In genomic region chr2:225004531-225004930, GRCh38 we compare ENCODE assay signal across 14 cellular contexts. TPM values are rescaled to one million over a fixed set of nuclear protein-coding genes. Genes with fewer than 3 reads are reported as not detected.
DNase-seq lines count a peak whose midpoint lies in the region; ATAC-seq, FAIRE-seq and TF ChIP-seq lines count a peak whose summit lies in the region.
"Had no signal": no experiment of that assay in that cellular context is flagged by ENCODE, and none has a peak within 500 bp of the region (broad histone marks: within the 10 kb centered on the region; RNA-seq: fewer than 3 reads in every experiment).

No MANE protein-coding gene starts in this region.

- H3K27me3 ChIP-seq in endothelial cell of umbilical vein (ENCODE audit: control insufficient read depth in 2 of 2, insufficient read depth in 2 of 2, low read length in 2 of 2) (no peaks in the 10 kb centered on the region), HepG2 (ENCODE audit: control insufficient read depth in 1 of 2, insufficient read depth in 2 of 2, low read length in 2 of 2) (no peaks in the 10 kb centered on the region), Caco-2 (replicated peaks; ENCODE audit: control insufficient read depth, insufficient read depth, low read length) (no peaks in the 10 kb centered on the region)
- H3K27me3 ChIP-seq: sigmoid colon had no signal

- CTCF ChIA-PET in endothelial cell of umbilical vein (lab: Charles Lee) (interaction anchor here (0.7 to 2.1 kb wide), 4 partner anchors 31 to 167 kb away, joined by 3 to 7 read pairs (median 3); no protein-coding TSS in a partner anchor), HepG2 (lab: Yijun Ruan, JAX; ENCODE audit: low intra/inter-chr PET ratio, low total read pairs) (no interaction called here), Caco-2 (lab: Charles Lee) (no interaction called here)

- no peak overlapping the region for H3K9ac ChIP-seq in endothelial cell of umbilical vein (replicated peaks; ENCODE audit: extremely low read depth, insufficient read depth, low read length)
- no peak overlapping the region for H3K9ac ChIP-seq in HepG2 (ENCODE audit: insufficient read depth, low read depth, low read length)

- TF ChIP-seq RAD21 in HepG2 (CRISPR knock-in tag; IDR thresholded peaks at IDR 0.05): no peak

- H3K27ac Mint-ChIP-seq in natural killer cell treated with Interleukin-12 subunit alpha and Interleukin-12 subunit beta and Interleukin-15 and Interleukin-18, amount 100 ng/mL, for 72 hours: peak overlapping the region; percentile 78 to 81
- H3K27ac Mint-ChIP-seq in Caco-2 (ENCODE audit: unreplicated experiment): no peak overlapping the region

- H3K4me1 ChIP-seq in endothelial cell of umbilical vein (ENCODE audit: control insufficient read depth, extremely low read depth, insufficient read depth, low read length): peaks cover 4% of the 10 kb centered on the region
- no peaks in the 10 kb centered on the region for H3K4me1 ChIP-seq in HepG2 (ENCODE audit: insufficient read depth, low read length)
- no peaks in the 10 kb centered on the region for H3K4me1 ChIP-seq in Caco-2
- H3K4me1 ChIP-seq: sigmoid colon had no signal

- no peak for ATAC-seq in natural killer cell treated with Interleukin-12 subunit alpha and Interleukin-12 subunit beta and Interleukin-15 and Interleukin-18, amount 100 ng/mL, for 72 hours
- no peak for ATAC-seq in GM21529 (IDR thresholded peaks at IDR 0.05; ENCODE audit: unreplicated experiment)
- ATAC-seq in HepG2: no peak
- ATAC-seq: Right ventricle myocardium inferior had no signal

- WGBS in HepG2 (ENCODE audit: low lambda C conversion rate): 4% methylated on average over 2 of the region's 2 CpGs

- H3K36me3 ChIP-seq in endothelial cell of umbilical vein (ENCODE audit: control insufficient read depth in 2 of 2, extremely low read depth in 1 of 2, insufficient read depth in 2 of 2, low read length in 2 of 2) (no peaks in the 10 kb centered on the region), HepG2 (replicated peaks in 1 of 2; ENCODE audit: control insufficient read depth in 1 of 2, insufficient read depth in 2 of 2, low read length in 2 of 2) (no peaks in the 10 kb centered on the region), Caco-2 (ENCODE audit: control insufficient read depth, insufficient read depth, low read length) (no peaks in the 10 kb centered on the region)
- H3K36me3 ChIP-seq: sigmoid colon had no signal

- H3K27ac ChIP-seq in endothelial cell of umbilical vein (ENCODE audit: insufficient read depth, low read depth, low read length) (no peak overlapping the region), HepG2 (ENCODE audit: extremely low read length, insufficient read depth, low read length) (no peak overlapping the region)
- H3K27ac ChIP-seq: sigmoid colon had no signal

- dilution Hi-C loops in endothelial cell of umbilical vein (cut with MboI; ENCODE audit: extremely low pct_ligation_motif_present, low sequenced_read_pairs): no loop called here

- TF ChIP-seq POLR2A in endothelial cell of umbilical vein (IDR thresholded peaks at IDR 0.05; ENCODE audit: low read depth, low read length): no peak
- no peak for TF ChIP-seq POLR2A in HepG2 (IDR thresholded peaks at IDR 0.05; ENCODE audit: insufficient read depth in 1 of 2, low read depth in 2 of 2, low read length in 2 of 2)

- H2AFZ ChIP-seq in endothelial cell of umbilical vein (ENCODE audit: low read depth, low read length): no peak overlapping the region
- H2AFZ ChIP-seq in HepG2 (ENCODE audit: low read length): no peak overlapping the region

- no peak overlapping the region for H3K4me3 Mint-ChIP-seq in natural killer cell treated with Interleukin-12 subunit alpha and Interleukin-12 subunit beta and Interleukin-15 and Interleukin-18, amount 100 ng/mL, for 72 hours
- H3K4me3 Mint-ChIP-seq in Caco-2 (ENCODE audit: unreplicated experiment): no peak overlapping the region

- H4K20me1 ChIP-seq in endothelial cell of umbilical vein (replicated peaks; ENCODE audit: control insufficient read depth, extremely low read depth, insufficient read depth, low read length): no peaks in the 10 kb centered on the region
- no peaks in the 10 kb centered on the region for H4K20me1 ChIP-seq in HepG2 (ENCODE audit: insufficient read depth, low read length)

- no peak for TF ChIP-seq CTCF in endothelial cell of umbilical vein (IDR thresholded peaks at IDR 0.05; ENCODE audit: extremely low read depth in 1 of 2, insufficient read depth in 1 of 2, low read depth in 1 of 2, low read length in 2 of 2)
- TF ChIP-seq CTCF in HepG2 (CRISPR knock-in tag; IDR thresholded peaks at IDR 0.05): no peak
- no peak for TF ChIP-seq CTCF in Caco-2 (IDR thresholded peaks at IDR 0.05; ENCODE audit: insufficient read depth in 1 of 2, low read depth in 1 of 2, low read length in 1 of 2, severe bottlenecking in 1 of 2, unreplicated experiment in 1 of 2)

- no peaks in the 10 kb centered on the region for H3K27me3 Mint-ChIP-seq in natural killer cell treated with Interleukin-12 subunit alpha and Interleukin-12 subunit beta and Interleukin-15 and Interleukin-18, amount 100 ng/mL, for 72 hours
- no peaks in the 10 kb centered on the region for H3K27me3 Mint-ChIP-seq in Caco-2 (ENCODE audit: insufficient read depth, unreplicated experiment)

- H3K4me2 ChIP-seq in endothelial cell of umbilical vein (ENCODE audit: insufficient read depth, low read length) (no peak overlapping the region), HepG2 (ENCODE audit: low read depth, low read length) (no peak overlapping the region)

- H3K79me2 ChIP-seq in endothelial cell of umbilical vein (ENCODE audit: control insufficient read depth, insufficient read depth, low read length) (no peaks in the 10 kb centered on the region), HepG2 (ENCODE audit: insufficient read depth, low read length) (no peaks in the 10 kb centered on the region)

- in situ Hi-C loops in HepG2 (cut with HindIII; ENCODE audit: extremely low pct_ligation_motif_present, low pct_unique_long_range_greater_than_20kb): no loop called here

- peak; percentile 44 for DNase-seq in EL
- peak; percentile 9 for DNase-seq in NCI-H226
- DNase-seq in endothelial cell of umbilical vein (ENCODE audit: low read depth, low spot score): no peak
- DNase-seq in natural killer cell treated with Interleukin-12 subunit alpha and Interleukin-12 subunit beta and Interleukin-15 and Interleukin-18, amount 100 ng/mL, for 72 hours (ENCODE audit: low spot score): no peak
- DNase-seq in HepG2 (ENCODE audit: low spot score): no peak
- DNase-seq in Caco-2: no peak
- DNase-seq: DMS79, erythroblast, NCI-H1092, NCI-H510A, sigmoid colon had no signal

- no peaks in the 10 kb centered on the region for H3K9me1 ChIP-seq in endothelial cell of umbilical vein (replicated peaks; ENCODE audit: control insufficient read depth, extremely low read depth, insufficient read depth, low read length)

- peaks cover 15% of the 10 kb centered on the region for H3K36me3 Mint-ChIP-seq in natural killer cell treated with Interleukin-12 subunit alpha and Interleukin-12 subunit beta and Interleukin-15 and Interleukin-18, amount 100 ng/mL, for 72 hours
- H3K36me3 Mint-ChIP-seq in Caco-2 (ENCODE audit: insufficient read depth, unreplicated experiment): peaks cover 6% of the 10 kb centered on the region

- TF ChIP-seq EP300 in HepG2 (IDR thresholded peaks at IDR 0.05; ENCODE audit: low read depth in 2 of 2, low read length in 2 of 2) (no peak), HepG2 (CRISPR knock-in tag; IDR thresholded peaks at IDR 0.05; ENCODE audit: borderline replicate concordance) (no peak)

- POLR2A ChIA-PET in endothelial cell of umbilical vein (lab: Charles Lee): interaction anchor here (0.6 kb wide), 1 partner anchor 10 kb away, joined by 4 read pairs; no protein-coding TSS in a partner anchor
- POLR2A ChIA-PET in HepG2 (lab: Yijun Ruan, JAX): no interaction called here
- POLR2A ChIA-PET in Caco-2 (lab: Charles Lee): no interaction called here

- intact Hi-C loops in endothelial cell of umbilical vein (cut with micrococcal nuclease): no loop called here
- intact Hi-C loops in HepG2 (cut with micrococcal nuclease; ENCODE audit: unreplicated experiment): no loop called here
- intact Hi-C loops in Caco-2 (cut with micrococcal nuclease; ENCODE audit: unreplicated experiment): no loop called here

- no peak overlapping the region for H3K4me3 ChIP-seq in endothelial cell of umbilical vein (replicated peaks in 1 of 3; ENCODE audit: insufficient read depth in 1 of 3, low read depth in 1 of 3, low read length in 3 of 3)
- H3K4me3 ChIP-seq in HepG2 (replicated peaks in 1 of 3; ENCODE audit: insufficient read depth in 1 of 3, low read depth in 2 of 3, low read length in 3 of 3): no peak overlapping the region
- no peak overlapping the region for H3K4me3 ChIP-seq in Caco-2 (ENCODE audit: low read depth, low read length)
- H3K4me3 ChIP-seq: sigmoid colon had no signal

- no peaks in the 10 kb centered on the region for H3K9me3 ChIP-seq in endothelial cell of umbilical vein (replicated peaks; ENCODE audit: control insufficient read depth, insufficient read depth, low read length)
- H3K9me3 ChIP-seq in HepG2 (ENCODE audit: low read length): no peaks in the 10 kb centered on the region
- no peaks in the 10 kb centered on the region for H3K9me3 ChIP-seq in Caco-2
- H3K9me3 ChIP-seq: sigmoid colon had no signal

- FAIRE-seq in endothelial cell of umbilical vein (lab: Jason Lieb, UNC) (peak; percentile 60), HepG2 (lab: Jason Lieb, UNC) (no peak)
- FAIRE-seq: H54 had no signal

- peaks cover 72 to 78% of the 10 kb centered on the region in 2 donors for H3K4me1 Mint-ChIP-seq in natural killer cell treated with Interleukin-12 subunit alpha and Interleukin-12 subunit beta and Interleukin-15 and Interleukin-18, amount 100 ng/mL, for 72 hours (ENCODE audit: low read depth in 2 of 2)
- no peaks in the 10 kb centered on the region for H3K4me1 Mint-ChIP-seq in Caco-2 (ENCODE audit: low read depth, unreplicated experiment)

- BruUV-seq in endothelial cell of umbilical vein (replicated peaks; lab: Mats Ljungman, UMichigan) (no TSS peak), HepG2 (replicated peaks; lab: Mats Ljungman, UMichigan) (no TSS peak), Caco-2 (replicated peaks; lab: Mats Ljungman, UMichigan) (no TSS peak)

- no peaks in the 10 kb centered on the region for H3K9me3 Mint-ChIP-seq in natural killer cell treated with Interleukin-12 subunit alpha and Interleukin-12 subunit beta and Interleukin-15 and Interleukin-18, amount 100 ng/mL, for 72 hours
- H3K9me3 Mint-ChIP-seq in Caco-2 (ENCODE audit: unreplicated experiment): no peaks in the 10 kb centered on the region

RNA-seq across cellular contexts. Expression of gene DOCK10, which starts 37.7 kb away (rescaled TPM):
- total RNA-seq in endothelial cell of umbilical vein: 19.4 and 23.0 TPM in 2 replicates
- 5.8 and 6.1 TPM in 2 replicates for polyA plus RNA-seq in endothelial cell of umbilical vein
- polyA plus RNA-seq in endothelial cell of umbilical vein (2011; cell fraction: cytosol; rRNA removed): 12.7 and 14.3 TPM in 2 replicates
- polyA plus RNA-seq in endothelial cell of umbilical vein (2011; cell fraction: nucleus; rRNA removed): 25.6 and 36.2 TPM in 2 replicates
- 13.3 and 26.3 TPM in 2 replicates for polyA plus RNA-seq in endothelial cell of umbilical vein (2012)
- polyA minus RNA-seq in endothelial cell of umbilical vein: 17.8 and 30.8 TPM in 2 replicates
- not detected for polyA minus RNA-seq in endothelial cell of umbilical vein (2011; cell fraction: cytosol; rRNA and poly(A)+ RNA removed)
- 41.4 and 78.5 TPM in 2 replicates for polyA minus RNA-seq in endothelial cell of umbilical vein (2011; cell fraction: nucleus; rRNA and poly(A)+ RNA removed)
- 100 to 1,000 TPM; 334 to 378 TPM for total RNA-seq in natural killer cell treated with Interleukin-12 subunit alpha and Interleukin-12 subunit beta and Interleukin-15 and Interleukin-18, amount 100 ng/mL, for 72 hours
- not detected in 2 replicates for total RNA-seq in HepG2 (2016; rRNA removed; fragmentation: Illumina TruSeq; extraction: Trizol)
- not detected in 2 replicates for total RNA-seq in HepG2 (2016; cell fraction: cytosol; rRNA removed; fragmentation: Illumina TruSeq; extraction: Trizol; ENCODE audit: low read depth)
- not detected in 2 replicates for total RNA-seq in HepG2 (2016; cell fraction: insoluble cytoplasmic fraction; rRNA removed; fragmentation: Illumina TruSeq; extraction: Trizol)
- total RNA-seq in HepG2 (2016; cell fraction: membrane; rRNA removed; fragmentation: Illumina TruSeq; extraction: Trizol): not detected in 2 replicates
- total RNA-seq in HepG2 (2016; cell fraction: nucleus; rRNA removed; fragmentation: Illumina TruSeq; extraction: Trizol): not detected in 2 replicates
- not detected in 2 replicates for polyA plus RNA-seq in HepG2 (2011; rRNA removed)
- polyA plus RNA-seq in HepG2 (2011; cell fraction: cytosol; rRNA removed): 0.05 TPM in 1 of 2 replicates, not detected in the other
- polyA plus RNA-seq in HepG2 (2011; cell fraction: nucleus; rRNA removed): not detected in 2 replicates
- polyA plus RNA-seq in HepG2 (2012): not detected in 2 replicates
- polyA plus RNA-seq in HepG2 (2016; cell fraction: cytosol; fragmentation: Illumina TruSeq; extraction: Trizol; ENCODE audit: low read depth): not detected in 2 replicates
- polyA plus RNA-seq in HepG2 (2016; cell fraction: insoluble cytoplasmic fraction; fragmentation: Illumina TruSeq; extraction: Trizol; ENCODE audit: low read depth): not detected in 2 replicates
- not detected in 2 replicates for polyA plus RNA-seq in HepG2 (2016; cell fraction: membrane; fragmentation: Illumina TruSeq; extraction: Trizol; ENCODE audit: low read depth)
- polyA plus RNA-seq in HepG2 (2016; cell fraction: nucleus; fragmentation: Illumina TruSeq; extraction: Trizol; ENCODE audit: insufficient read depth, low read depth): not detected in 2 replicates
- not detected in 2 replicates for polyA minus RNA-seq in HepG2 (2011; rRNA and poly(A)+ RNA removed; ENCODE audit: low replicate concordance)
- polyA minus RNA-seq in HepG2 (2011; cell fraction: cytosol; rRNA and poly(A)+ RNA removed): not detected in 2 replicates
- not detected in 2 replicates for polyA minus RNA-seq in HepG2 (2011; cell fraction: nucleus; rRNA and poly(A)+ RNA removed)
- not detected in 2 replicates for total RNA-seq in Caco-2 (2022)

Comparison
In these comparisons a context has a peak if more than half of its experiments do, and no peak if none do; other contexts are left out.
1. DNase-seq: peak in EL (single experiment) and NCI-H226 (single experiment); none in endothelial cell of umbilical vein (single experiment), natural killer cell treated with Interleukin-12 subunit alpha and Interleukin-12 subunit beta and Interleukin-15 and Interleukin-18, amount 100 ng/mL, for 72 hours (single experiment), HepG2 (single experiment) and Caco-2 (0 of 2).
2. RNA of gene DOCK10, which starts 37.7 kb away (total RNA-seq): 334 to 378 TPM in natural killer cell treated with Interleukin-12 subunit alpha and Interleukin-12 subunit beta and Interleukin-15 and Interleukin-18, amount 100 ng/mL, for 72 hours and 19.4 to 23.0 TPM in endothelial cell of umbilical vein; not detected in HepG2 and not detected in Caco-2; every median in the first group is over 10 times any median in the second.